Comparison of ENCODE assay signal across 8 cellular contexts in the genomic region with DNA sequence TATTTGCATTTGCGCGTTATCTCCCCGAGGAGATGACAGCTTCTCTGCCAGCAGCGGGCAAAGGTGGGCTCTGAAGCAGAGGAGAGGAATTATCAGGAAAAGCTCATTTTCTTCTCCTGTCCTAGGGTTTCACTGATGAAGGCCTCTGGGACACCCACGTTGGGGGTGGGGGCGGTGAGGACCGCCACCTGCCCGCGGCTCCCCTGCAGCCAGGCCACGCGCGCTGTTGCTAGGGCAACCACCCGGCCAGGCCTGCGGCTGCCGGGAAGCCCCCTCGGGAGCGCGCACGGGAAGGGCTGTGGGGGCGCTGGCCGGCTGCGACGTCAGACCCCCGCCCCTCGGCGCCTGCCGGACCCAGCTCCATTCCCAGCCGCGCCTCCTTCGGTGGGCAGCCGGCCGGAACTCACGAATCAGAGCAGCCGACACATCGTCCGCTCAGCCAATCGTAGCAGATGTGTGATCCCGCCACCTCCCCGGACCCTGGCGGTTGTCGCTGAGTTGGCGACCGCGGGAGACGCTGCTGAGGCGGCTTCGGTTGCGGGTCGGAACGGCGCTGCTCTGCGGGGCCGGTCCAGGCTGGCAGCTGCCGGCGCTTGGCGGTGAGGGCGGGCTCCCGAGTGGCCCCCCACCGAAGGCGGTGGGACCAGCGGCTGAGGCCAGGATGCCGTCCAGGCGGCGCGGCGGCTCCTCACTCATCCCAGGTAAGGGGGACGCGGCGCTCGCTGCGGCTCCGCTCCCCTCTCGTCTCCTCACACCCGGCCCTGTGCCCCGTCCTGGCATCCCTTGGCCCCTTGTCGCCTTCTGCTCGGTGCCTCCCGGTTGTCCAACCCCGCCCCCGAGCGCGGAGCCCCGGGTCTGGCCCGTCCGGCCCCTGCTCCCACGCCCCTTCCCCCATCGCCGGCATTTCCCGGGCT. TPM values are rescaled to one million over a fixed set of nuclear protein-coding genes. Genes with fewer than 3 reads are reported as not detected.
DNase-seq lines count a peak whose midpoint lies in the region; ATAC-seq and TF ChIP-seq lines count a peak whose summit lies in the region.

Gene TPST1, plus strand, starts transcription at position 513 of the 914 bp plus-strand sequence. CDS start 35,092 bp downstream, outside the sequence.

- H3K36me3 ChIP-seq in BE2C: no peaks in the 10 kb centered on the region

- ATAC-seq in HG03439 (IDR thresholded peaks at IDR 0.05; ENCODE audit: unreplicated experiment): peak; percentile 95
- peak; percentile 95 for ATAC-seq in left lobe of liver

- DNase-seq in BE2C (peak; percentile 97), GM19238 (ENCODE audit: insufficient read length, low spot score) (peak; percentile 95), NCI-H510A treated with DMSO at 0.1 percent for 48 hours (lab: John Stamatoyannopoulos, UW) (peak; percentile 55), dedifferentiated amniotic fluid mesenchymal stem cell (ENCODE audit: extremely low spot score) (peak; percentile 78), left lobe of liver (ENCODE audit: low spot score) (peak; percentile 92)
- peak; percentile 72 for DNase-seq in activated CD4-positive, alpha-beta T cell treated with anti-CD3 and anti-CD28 coated beads, Interleukin-2, amount 50 U/mL, for 1 hour
- DNase-seq in stimulated activated CD4-positive, alpha-beta T cell treated with anti-CD3 and anti-CD28 coated beads, Interleukin-2, amount 100 ng/mL, for 24 hours: peak; percentile 79 to 84

- H3K27me3 ChIP-seq in BE2C: no peaks in the 10 kb centered on the region

- H3K4me1 ChIP-seq in BE2C: peaks cover 5% of the 10 kb centered on the region

- TF ChIP-seq CTCF in BE2C (IDR thresholded peaks at IDR 0.05; ENCODE audit: low read depth, low read length): peak; percentile 55

- no peaks in the 10 kb centered on the region for H3K9me3 ChIP-seq in BE2C

- H3K4me3 ChIP-seq in BE2C (ENCODE audit: low read depth, low read length): peak within 1 kb of the TSS; percentile 89

RNA-seq across cellular contexts. Expression of gene TPST1, which starts in this region (rescaled TPM):
- 21.7 TPM for polyA plus RNA-seq in BE2C (2012; ENCODE audit: insufficient read depth, insufficient read length, low read depth)
- 14.5 TPM for total RNA-seq in left lobe of liver

Comparison
In these comparisons a context has a peak if more than half of its experiments do, and no peak if none do; other contexts are left out.
1. Peak in every context shown above with its lines: DNase-seq, ATAC-seq and H3K4me3 ChIP-seq.